1 cellular context compared by ENCODE assay signal in the genomic region with DNA sequence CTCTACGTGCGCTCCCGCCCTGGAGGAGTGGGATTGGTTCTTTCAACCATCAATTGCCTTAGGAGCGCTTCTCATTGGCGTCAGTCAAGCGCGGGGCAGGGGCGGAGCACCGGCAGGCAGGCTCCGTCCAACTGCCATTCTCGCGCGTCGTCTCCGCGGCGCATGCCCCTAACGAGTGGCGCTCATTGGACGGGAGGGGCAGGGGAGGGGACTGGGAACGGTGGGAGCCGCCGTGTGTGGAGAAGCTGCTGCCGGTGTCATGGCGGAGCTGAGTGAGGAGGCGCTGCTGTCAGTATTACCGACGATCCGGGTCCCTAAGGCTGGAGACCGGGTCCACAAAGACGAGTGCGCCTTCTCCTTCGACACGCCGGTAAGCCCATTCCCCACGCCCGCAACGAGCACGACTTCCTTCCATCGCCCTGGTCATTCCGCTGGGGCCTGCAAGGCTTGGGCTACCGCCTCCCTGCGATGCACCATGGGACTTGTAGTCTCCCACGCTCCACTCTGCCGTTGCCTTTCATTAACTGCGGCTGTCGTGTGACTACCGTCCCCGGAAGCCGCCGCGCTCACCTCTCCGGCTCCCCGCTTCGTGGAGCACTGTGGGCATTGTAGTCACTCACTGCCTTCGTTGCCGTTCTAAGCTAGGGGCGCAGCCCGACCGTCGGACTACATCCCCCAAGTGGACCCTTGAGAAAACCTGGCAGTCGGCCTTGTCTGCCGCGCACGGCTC.
TF ChIP-seq lines count a peak whose summit lies in the region.

A gene with protein sequence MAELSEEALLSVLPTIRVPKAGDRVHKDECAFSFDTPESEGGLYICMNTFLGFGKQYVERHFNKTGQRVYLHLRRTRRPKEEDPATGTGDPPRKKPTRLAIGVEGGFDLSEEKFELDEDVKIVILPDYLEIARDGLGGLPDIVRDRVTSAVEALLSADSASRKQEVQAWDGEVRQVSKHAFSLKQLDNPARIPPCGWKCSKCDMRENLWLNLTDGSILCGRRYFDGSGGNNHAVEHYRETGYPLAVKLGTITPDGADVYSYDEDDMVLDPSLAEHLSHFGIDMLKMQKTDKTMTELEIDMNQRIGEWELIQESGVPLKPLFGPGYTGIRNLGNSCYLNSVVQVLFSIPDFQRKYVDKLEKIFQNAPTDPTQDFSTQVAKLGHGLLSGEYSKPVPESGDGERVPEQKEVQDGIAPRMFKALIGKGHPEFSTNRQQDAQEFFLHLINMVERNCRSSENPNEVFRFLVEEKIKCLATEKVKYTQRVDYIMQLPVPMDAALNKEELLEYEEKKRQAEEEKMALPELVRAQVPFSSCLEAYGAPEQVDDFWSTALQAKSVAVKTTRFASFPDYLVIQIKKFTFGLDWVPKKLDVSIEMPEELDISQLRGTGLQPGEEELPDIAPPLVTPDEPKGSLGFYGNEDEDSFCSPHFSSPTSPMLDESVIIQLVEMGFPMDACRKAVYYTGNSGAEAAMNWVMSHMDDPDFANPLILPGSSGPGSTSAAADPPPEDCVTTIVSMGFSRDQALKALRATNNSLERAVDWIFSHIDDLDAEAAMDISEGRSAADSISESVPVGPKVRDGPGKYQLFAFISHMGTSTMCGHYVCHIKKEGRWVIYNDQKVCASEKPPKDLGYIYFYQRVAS (plus strand): TSS at position 230 of the 730 bp plus-strand sequence. CDS start 30 bp downstream, at position 260.

TF ChIP-seq in K562, 482 proteins besides CTCF, POLR2A, EP300 and RAD21 (continued from another document and continues in another):
- TF ChIP-seq, protein P1, sequence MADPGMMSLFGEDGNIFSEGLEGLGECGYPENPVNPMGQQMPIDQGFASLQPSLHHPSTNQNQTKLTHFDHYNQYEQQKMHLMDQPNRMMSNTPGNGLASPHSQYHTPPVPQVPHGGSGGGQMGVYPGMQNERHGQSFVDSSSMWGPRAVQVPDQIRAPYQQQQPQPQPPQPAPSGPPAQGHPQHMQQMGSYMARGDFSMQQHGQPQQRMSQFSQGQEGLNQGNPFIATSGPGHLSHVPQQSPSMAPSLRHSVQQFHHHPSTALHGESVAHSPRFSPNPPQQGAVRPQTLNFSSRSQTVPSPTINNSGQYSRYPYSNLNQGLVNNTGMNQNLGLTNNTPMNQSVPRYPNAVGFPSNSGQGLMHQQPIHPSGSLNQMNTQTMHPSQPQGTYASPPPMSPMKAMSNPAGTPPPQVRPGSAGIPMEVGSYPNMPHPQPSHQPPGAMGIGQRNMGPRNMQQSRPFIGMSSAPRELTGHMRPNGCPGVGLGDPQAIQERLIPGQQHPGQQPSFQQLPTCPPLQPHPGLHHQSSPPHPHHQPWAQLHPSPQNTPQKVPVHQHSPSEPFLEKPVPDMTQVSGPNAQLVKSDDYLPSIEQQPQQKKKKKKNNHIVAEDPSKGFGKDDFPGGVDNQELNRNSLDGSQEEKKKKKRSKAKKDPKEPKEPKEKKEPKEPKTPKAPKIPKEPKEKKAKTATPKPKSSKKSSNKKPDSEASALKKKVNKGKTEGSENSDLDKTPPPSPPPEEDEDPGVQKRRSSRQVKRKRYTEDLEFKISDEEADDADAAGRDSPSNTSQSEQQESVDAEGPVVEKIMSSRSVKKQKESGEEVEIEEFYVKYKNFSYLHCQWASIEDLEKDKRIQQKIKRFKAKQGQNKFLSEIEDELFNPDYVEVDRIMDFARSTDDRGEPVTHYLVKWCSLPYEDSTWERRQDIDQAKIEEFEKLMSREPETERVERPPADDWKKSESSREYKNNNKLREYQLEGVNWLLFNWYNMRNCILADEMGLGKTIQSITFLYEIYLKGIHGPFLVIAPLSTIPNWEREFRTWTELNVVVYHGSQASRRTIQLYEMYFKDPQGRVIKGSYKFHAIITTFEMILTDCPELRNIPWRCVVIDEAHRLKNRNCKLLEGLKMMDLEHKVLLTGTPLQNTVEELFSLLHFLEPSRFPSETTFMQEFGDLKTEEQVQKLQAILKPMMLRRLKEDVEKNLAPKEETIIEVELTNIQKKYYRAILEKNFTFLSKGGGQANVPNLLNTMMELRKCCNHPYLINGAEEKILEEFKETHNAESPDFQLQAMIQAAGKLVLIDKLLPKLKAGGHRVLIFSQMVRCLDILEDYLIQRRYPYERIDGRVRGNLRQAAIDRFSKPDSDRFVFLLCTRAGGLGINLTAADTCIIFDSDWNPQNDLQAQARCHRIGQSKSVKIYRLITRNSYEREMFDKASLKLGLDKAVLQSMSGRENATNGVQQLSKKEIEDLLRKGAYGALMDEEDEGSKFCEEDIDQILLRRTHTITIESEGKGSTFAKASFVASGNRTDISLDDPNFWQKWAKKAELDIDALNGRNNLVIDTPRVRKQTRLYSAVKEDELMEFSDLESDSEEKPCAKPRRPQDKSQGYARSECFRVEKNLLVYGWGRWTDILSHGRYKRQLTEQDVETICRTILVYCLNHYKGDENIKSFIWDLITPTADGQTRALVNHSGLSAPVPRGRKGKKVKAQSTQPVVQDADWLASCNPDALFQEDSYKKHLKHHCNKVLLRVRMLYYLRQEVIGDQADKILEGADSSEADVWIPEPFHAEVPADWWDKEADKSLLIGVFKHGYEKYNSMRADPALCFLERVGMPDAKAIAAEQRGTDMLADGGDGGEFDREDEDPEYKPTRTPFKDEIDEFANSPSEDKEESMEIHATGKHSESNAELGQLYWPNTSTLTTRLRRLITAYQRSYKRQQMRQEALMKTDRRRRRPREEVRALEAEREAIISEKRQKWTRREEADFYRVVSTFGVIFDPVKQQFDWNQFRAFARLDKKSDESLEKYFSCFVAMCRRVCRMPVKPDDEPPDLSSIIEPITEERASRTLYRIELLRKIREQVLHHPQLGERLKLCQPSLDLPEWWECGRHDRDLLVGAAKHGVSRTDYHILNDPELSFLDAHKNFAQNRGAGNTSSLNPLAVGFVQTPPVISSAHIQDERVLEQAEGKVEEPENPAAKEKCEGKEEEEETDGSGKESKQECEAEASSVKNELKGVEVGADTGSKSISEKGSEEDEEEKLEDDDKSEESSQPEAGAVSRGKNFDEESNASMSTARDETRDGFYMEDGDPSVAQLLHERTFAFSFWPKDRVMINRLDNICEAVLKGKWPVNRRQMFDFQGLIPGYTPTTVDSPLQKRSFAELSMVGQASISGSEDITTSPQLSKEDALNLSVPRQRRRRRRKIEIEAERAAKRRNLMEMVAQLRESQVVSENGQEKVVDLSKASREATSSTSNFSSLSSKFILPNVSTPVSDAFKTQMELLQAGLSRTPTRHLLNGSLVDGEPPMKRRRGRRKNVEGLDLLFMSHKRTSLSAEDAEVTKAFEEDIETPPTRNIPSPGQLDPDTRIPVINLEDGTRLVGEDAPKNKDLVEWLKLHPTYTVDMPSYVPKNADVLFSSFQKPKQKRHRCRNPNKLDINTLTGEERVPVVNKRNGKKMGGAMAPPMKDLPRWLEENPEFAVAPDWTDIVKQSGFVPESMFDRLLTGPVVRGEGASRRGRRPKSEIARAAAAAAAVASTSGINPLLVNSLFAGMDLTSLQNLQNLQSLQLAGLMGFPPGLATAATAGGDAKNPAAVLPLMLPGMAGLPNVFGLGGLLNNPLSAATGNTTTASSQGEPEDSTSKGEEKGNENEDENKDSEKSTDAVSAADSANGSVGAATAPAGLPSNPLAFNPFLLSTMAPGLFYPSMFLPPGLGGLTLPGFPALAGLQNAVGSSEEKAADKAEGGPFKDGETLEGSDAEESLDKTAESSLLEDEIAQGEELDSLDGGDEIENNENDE (IDR thresholded peaks at IDR 0.05; ENCODE audit: low read depth, low read length), result no peak
- TF ChIP-seq ZSCAN29 (IDR thresholded peaks at IDR 0.05) (no peak), ZNF431 (CRISPR knock-in tag; IDR thresholded peaks at IDR 0.05) (no peak), POLR2G (IDR thresholded peaks at IDR 0.05; ENCODE audit: low read depth, low read length) (peak; percentile 79), POLR3G (IDR thresholded peaks at IDR 0.05; ENCODE audit: extremely low read depth, insufficient read length, insufficient replicate concordance) (no peak), FOS (IDR thresholded peaks at IDR 0.05; ENCODE audit: extremely low read depth, insufficient read length) (peak; percentile 89), ZNF551 (CRISPR knock-in tag; IDR thresholded peaks at IDR 0.05) (no peak), PHTF2 (CRISPR knock-in tag; IDR thresholded peaks at IDR 0.05) (no peak), ZFP30 (CRISPR knock-in tag; IDR thresholded peaks at IDR 0.05; ENCODE audit: borderline replicate concordance) (no peak), GTF2A2 (tag; IDR thresholded peaks at IDR 0.05) (no peak), ZNF76 (CRISPR knock-in tag; IDR thresholded peaks at IDR 0.05; ENCODE audit: borderline replicate concordance) (peak; percentile 95; the same call in 1 of the 2 replicates), ETV1 (tag; conservative IDR thresholded peaks at IDR 0.05; ENCODE audit: low read depth) (peak; percentile 56; the same call in 1 of the 2 replicates), RBFOX2 (IDR thresholded peaks at IDR 0.05; ENCODE audit: low read depth, low read length) (peak; percentile 81), BACH1 (tag; IDR thresholded peaks at IDR 0.05) (peak; percentile 95), SMAD1 (IDR thresholded peaks at IDR 0.05; ENCODE audit: low read depth, low read length, partially characterized antibody) (no peak), STAG1 (CRISPR knock-in tag; IDR thresholded peaks at IDR 0.05; ENCODE audit: borderline replicate concordance) (no peak), RBBP5 (IDR thresholded peaks at IDR 0.05; ENCODE audit: borderline replicate concordance, insufficient read depth, low read length, poor library complexity, severe bottlenecking) (peak; percentile 68), KAT7 (CRISPR knock-in tag; IDR thresholded peaks at IDR 0.05; ENCODE audit: borderline replicate concordance) (no peak), PHB (CRISPR knock-in tag; IDR thresholded peaks at IDR 0.05) (no peak), ILF3 (IDR thresholded peaks at IDR 0.05; ENCODE audit: borderline replicate concordance) (no peak), GTF2F1 (IDR thresholded peaks at IDR 0.05; ENCODE audit: low read depth, low read length) (no peak), BRD4 (IDR thresholded peaks at IDR 0.05) (no peak)
- TF ChIP-seq, protein P2, sequence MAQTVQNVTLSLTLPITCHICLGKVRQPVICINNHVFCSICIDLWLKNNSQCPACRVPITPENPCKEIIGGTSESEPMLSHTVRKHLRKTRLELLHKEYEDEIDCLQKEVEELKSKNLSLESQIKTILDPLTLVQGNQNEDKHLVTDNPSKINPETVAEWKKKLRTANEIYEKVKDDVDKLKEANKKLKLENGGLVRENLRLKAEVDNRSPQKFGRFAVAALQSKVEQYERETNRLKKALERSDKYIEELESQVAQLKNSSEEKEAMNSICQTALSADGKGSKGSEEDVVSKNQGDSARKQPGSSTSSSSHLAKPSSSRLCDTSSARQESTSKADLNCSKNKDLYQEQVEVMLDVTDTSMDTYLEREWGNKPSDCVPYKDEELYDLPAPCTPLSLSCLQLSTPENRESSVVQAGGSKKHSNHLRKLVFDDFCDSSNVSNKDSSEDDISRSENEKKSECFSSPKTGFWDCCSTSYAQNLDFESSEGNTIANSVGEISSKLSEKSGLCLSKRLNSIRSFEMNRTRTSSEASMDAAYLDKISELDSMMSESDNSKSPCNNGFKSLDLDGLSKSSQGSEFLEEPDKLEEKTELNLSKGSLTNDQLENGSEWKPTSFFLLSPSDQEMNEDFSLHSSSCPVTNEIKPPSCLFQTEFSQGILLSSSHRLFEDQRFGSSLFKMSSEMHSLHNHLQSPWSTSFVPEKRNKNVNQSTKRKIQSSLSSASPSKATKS (CRISPR knock-in tag; IDR thresholded peaks at IDR 0.05), result no peak
- TF ChIP-seq, protein P3, sequence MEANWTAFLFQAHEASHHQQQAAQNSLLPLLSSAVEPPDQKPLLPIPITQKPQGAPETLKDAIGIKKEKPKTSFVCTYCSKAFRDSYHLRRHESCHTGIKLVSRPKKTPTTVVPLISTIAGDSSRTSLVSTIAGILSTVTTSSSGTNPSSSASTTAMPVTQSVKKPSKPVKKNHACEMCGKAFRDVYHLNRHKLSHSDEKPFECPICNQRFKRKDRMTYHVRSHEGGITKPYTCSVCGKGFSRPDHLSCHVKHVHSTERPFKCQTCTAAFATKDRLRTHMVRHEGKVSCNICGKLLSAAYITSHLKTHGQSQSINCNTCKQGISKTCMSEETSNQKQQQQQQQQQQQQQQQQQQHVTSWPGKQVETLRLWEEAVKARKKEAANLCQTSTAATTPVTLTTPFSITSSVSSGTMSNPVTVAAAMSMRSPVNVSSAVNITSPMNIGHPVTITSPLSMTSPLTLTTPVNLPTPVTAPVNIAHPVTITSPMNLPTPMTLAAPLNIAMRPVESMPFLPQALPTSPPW (CRISPR knock-in tag; IDR thresholded peaks at IDR 0.05), result peak; percentile 77
- TF ChIP-seq, protein P4, sequence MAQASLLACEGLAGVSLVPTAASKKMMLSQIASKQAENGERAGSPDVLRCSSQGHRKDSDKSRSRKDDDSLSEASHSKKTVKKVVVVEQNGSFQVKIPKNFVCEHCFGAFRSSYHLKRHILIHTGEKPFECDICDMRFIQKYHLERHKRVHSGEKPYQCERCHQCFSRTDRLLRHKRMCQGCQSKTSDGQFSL (CRISPR knock-in tag; IDR thresholded peaks at IDR 0.05), result no peak
- TF ChIP-seq, protein P4 (tag; IDR thresholded peaks at IDR 0.05), result 0 out of 4 replicates have a peak, but pooled peaks of 1 of the 2 experiments have one; percentile 48
